8 cellular contexts compared by ENCODE assay signal in genomic region chr22:25110846-25111578, GRCh38.
A peak's percentile ranks its signal among the peaks of the same experiment; 100 is the strongest.
DNase-seq lines count a peak whose midpoint lies in the region; ATAC-seq and TF ChIP-seq lines count a peak whose summit lies in the region.

No MANE protein-coding gene starts in this region.

- DNase-seq in AG20443 (ENCODE audit: low spot score) (peak; percentile 84), GOT3 (lab: John Stamatoyannopoulos, UW) (peak; percentile 48), NCI-H446 treated with DMSO at 0.1 percent for 48 hours (lab: John Stamatoyannopoulos, UW) (peak; percentile 35), coronary artery (ENCODE audit: low spot score) (peak; percentile 89), left kidney (ENCODE audit: low read depth, low spot score) (peak; percentile 95)
- DNase-seq in activated CD4-positive, alpha-beta T cell treated with anti-CD3 and anti-CD28 coated beads, Interleukin-2, amount 10 ng/mL, durations not matched to agents 7 days and 5 days: peak; percentile 53
- DNase-seq in stimulated activated CD4-positive, alpha-beta T cell treated with anti-CD3 and anti-CD28 coated beads, Interleukin-1b, Interleukin-23, amount 100 ng/mL, for 4 hours (ENCODE audit: low read depth in 2 of 2): peak; percentile 17 to 33

- peak overlapping the region; percentile 75 for H3K4me3 ChIP-seq in coronary artery

- H3K27me3 Mint-ChIP-seq in activated CD4-positive, alpha-beta T cell treated with anti-CD3 and anti-CD28 coated beads, Interleukin-2, amount 10 ng/mL, durations not matched to agents 7 days and 5 days: no peaks in the 10 kb centered on the region

- peaks cover 16% of the 10 kb centered on the region for H3K36me3 Mint-ChIP-seq in activated CD4-positive, alpha-beta T cell treated with anti-CD3 and anti-CD28 coated beads, Interleukin-2, amount 10 ng/mL, durations not matched to agents 7 days and 5 days (ENCODE audit: low read depth)

- H3K27ac Mint-ChIP-seq in activated CD4-positive, alpha-beta T cell treated with anti-CD3 and anti-CD28 coated beads, Interleukin-2, amount 10 ng/mL, durations not matched to agents 7 days and 5 days: peak overlapping the region; percentile 67

- POLR2A ChIA-PET in activated CD4-positive, alpha-beta T cell treated with anti-CD3 and anti-CD28 coated beads, Interleukin-2, amount 10 ng/mL, durations not matched to agents 7 days and 5 days (lab: Charles Lee): no interaction called here

- H3K27ac ChIP-seq in coronary artery: peak overlapping the region; percentile 77 to 93

- CTCF ChIA-PET in activated CD4-positive, alpha-beta T cell treated with anti-CD3 and anti-CD28 coated beads, Interleukin-2, amount 10 ng/mL, durations not matched to agents 7 days and 5 days (lab: Charles Lee): interaction anchor here (0.6 to 2.4 kb wide), 5 partner anchors 12 to 1175 kb away, joined by 3 to 8 read pairs (median 5); no protein-coding TSS in a partner anchor

- peaks cover 24% of the 10 kb centered on the region for H3K4me1 Mint-ChIP-seq in activated CD4-positive, alpha-beta T cell treated with anti-CD3 and anti-CD28 coated beads, Interleukin-2, amount 10 ng/mL, durations not matched to agents 7 days and 5 days

- H3K9me3 Mint-ChIP-seq in activated CD4-positive, alpha-beta T cell treated with anti-CD3 and anti-CD28 coated beads, Interleukin-2, amount 10 ng/mL, durations not matched to agents 7 days and 5 days: peaks cover 5% of the 10 kb centered on the region

- TF ChIP-seq CTCF in coronary artery (IDR thresholded peaks at IDR 0.05): peak; percentile 36

- H3K4me3 Mint-ChIP-seq in activated CD4-positive, alpha-beta T cell treated with anti-CD3 and anti-CD28 coated beads, Interleukin-2, amount 10 ng/mL, durations not matched to agents 7 days and 5 days: peak overlapping the region; percentile 61

- no peak for ATAC-seq in GM21529 (IDR thresholded peaks at IDR 0.05; ENCODE audit: unreplicated experiment)

Comparison
In these comparisons a context has a peak if more than half of its experiments do, and no peak if none do; other contexts are left out.
1. DNase-seq: peak in every context shown above with its lines; median percentile 95 in left kidney; 89 in coronary artery; 84 in AG20443; 53 in activated CD4-positive, alpha-beta T cell treated with anti-CD3 and anti-CD28 coated beads, Interleukin-2, amount 10 ng/mL, durations not matched to agents 7 days and 5 days; 48 in GOT3; 35 in NCI-H446 treated with DMSO at 0.1 percent for 48 hours; 25 in stimulated activated CD4-positive, alpha-beta T cell treated with anti-CD3 and anti-CD28 coated beads, Interleukin-1b, Interleukin-23, amount 100 ng/mL, for 4 hours.